9 cellular contexts compared by ENCODE assay signal in the genomic region with DNA sequence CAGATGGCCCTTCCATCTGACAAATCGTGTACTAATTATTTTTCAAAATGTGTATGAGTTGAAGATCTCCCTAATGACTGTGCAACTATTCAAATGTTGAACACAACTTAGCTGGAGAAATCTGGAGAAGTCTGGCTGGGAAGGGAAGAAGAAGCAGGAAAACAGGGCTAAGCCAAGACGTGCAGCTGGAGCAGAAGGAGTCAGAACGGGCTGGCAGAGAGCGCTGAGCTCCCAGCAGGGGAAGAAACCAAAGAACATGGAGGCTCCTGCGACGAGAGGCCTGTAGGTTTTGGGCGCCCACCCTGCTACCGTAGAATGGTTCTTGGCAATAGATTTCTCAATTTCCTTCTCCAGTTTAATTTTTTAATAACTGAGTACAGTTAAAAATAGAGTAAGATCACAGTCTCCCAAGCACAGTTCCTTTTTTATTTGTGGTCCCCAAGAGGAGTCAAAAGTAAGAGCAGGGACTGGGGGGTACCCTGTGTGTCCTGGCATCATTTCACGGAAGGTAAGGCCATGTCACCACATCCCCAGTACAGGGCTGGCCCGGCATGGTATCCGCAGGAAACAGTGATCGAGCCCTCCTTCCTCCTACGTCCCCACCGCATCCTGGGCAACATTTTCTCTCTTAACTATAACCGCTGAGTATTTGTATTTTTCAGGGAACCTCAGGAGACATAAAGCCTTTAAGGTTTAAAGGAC. TPM values are rescaled to one million over a fixed set of nuclear protein-coding genes. Genes with fewer than 3 reads are reported as not detected.
DNase-seq lines count a peak whose midpoint lies in the region; ATAC-seq and TF ChIP-seq lines count a peak whose summit lies in the region.
"Had no signal": no experiment of that assay in that cellular context is flagged by ENCODE, and none has a peak within 500 bp of the region (broad histone marks: within the 10 kb centered on the region; RNA-seq: fewer than 3 reads in every experiment).

No MANE protein-coding gene starts in this region.

- peak overlapping the region; percentile 51 for H3K27ac Mint-ChIP-seq in activated naive CD8-positive, alpha-beta T cell treated with anti-CD3 and anti-CD28 coated beads for 36 hours

- no peak for TF ChIP-seq POLR2A in thyroid gland (IDR thresholded peaks at IDR 0.05)

- H3K27me3 Mint-ChIP-seq in activated naive CD8-positive, alpha-beta T cell treated with anti-CD3 and anti-CD28 coated beads for 36 hours, result no peaks in the 10 kb centered on the region

- H3K36me3 Mint-ChIP-seq in activated naive CD8-positive, alpha-beta T cell treated with anti-CD3 and anti-CD28 coated beads for 36 hours, result no peaks in the 10 kb centered on the region

- H3K27ac ChIP-seq in lung (ENCODE audit: low read depth in 1 of 2, low read length in 1 of 2), result peak overlapping the region; percentile 81 to 86
- H3K27ac ChIP-seq in thyroid gland, result peak overlapping the region; percentile 31 to 77 (median 40)

- peak; percentile 57 for DNase-seq in activated CD4-positive, alpha-beta T cell treated with anti-CD3 and anti-CD28 coated beads for 48 hours
- no peak for DNase-seq in activated CD4-positive, alpha-beta T cell treated with anti-CD3 and anti-CD28 coated beads, Interleukin-2, amount 50 U/mL, for 1 hour
- DNase-seq in activated naive CD8-positive, alpha-beta T cell treated with anti-CD3 and anti-CD28 coated beads for 36 hours, result peak; percentile 41
- DNase-seq in lung (ENCODE audit: low spot score), result no peak
- DNase-seq in thyroid gland, result no peak
- DNase-seq in ureter (ENCODE audit: low spot score), result no peak
- no peak for DNase-seq in NCI-H2171 (lab: John Stamatoyannopoulos, UW)

- WGBS in lung, 2 donors, result 21 to 35% methylated on average over 15 of the region's 15 CpGs
- 67% methylated on average over 15 of the region's 15 CpGs for WGBS in thyroid gland, 2 donors

- H3K4me3 ChIP-seq in lung, result no peak overlapping the region
- peak overlapping the region in 1 of 3 donors; percentile 46 for H3K4me3 ChIP-seq in thyroid gland (replicated peaks in 1 of 3)

- H3K36me3 ChIP-seq in lung (ENCODE audit: control insufficient read depth in 2 of 2, insufficient read depth in 2 of 2, low read length in 2 of 2) (no peaks in the 10 kb centered on the region), thyroid gland (no peaks in the 10 kb centered on the region)

- peak; percentile 27 for ATAC-seq in lung (ENCODE audit: insufficient read depth, low FRiP score)
- ATAC-seq in HG02938 (IDR thresholded peaks at IDR 0.05; ENCODE audit: unreplicated experiment), result no peak

- H3K4me3 Mint-ChIP-seq in activated naive CD8-positive, alpha-beta T cell treated with anti-CD3 and anti-CD28 coated beads for 36 hours, result peak overlapping the region; percentile 65

- H3K9me3 ChIP-seq in lung (ENCODE audit: control insufficient read depth in 2 of 2, insufficient read depth in 1 of 2, low read length in 1 of 2) (no peaks in the 10 kb centered on the region), thyroid gland (no peaks in the 10 kb centered on the region)
- H3K9me3 ChIP-seq: A549 had no signal

- H3K4me1 ChIP-seq in lung (ENCODE audit: control insufficient read depth in 2 of 2, insufficient read depth in 2 of 2, low read length in 2 of 2), result peaks cover 4 to 6% of the 10 kb centered on the region in 2 donors
- H3K4me1 ChIP-seq in thyroid gland, result peaks cover 0 to 8% of the 10 kb centered on the region in 2 donors

- intact Hi-C loops in thyroid gland (cut with DNase I), result loop anchor here (10.0 kb wide), 1 partner anchor 60 kb away; no protein-coding TSS in a partner anchor

- H3K4me1 Mint-ChIP-seq in activated naive CD8-positive, alpha-beta T cell treated with anti-CD3 and anti-CD28 coated beads for 36 hours, result peaks cover 19% of the 10 kb centered on the region

- H3K9me3 Mint-ChIP-seq in activated naive CD8-positive, alpha-beta T cell treated with anti-CD3 and anti-CD28 coated beads for 36 hours, result no peaks in the 10 kb centered on the region

- H3K27me3 ChIP-seq in lung (ENCODE audit: control insufficient read depth, insufficient read depth) (no peaks in the 10 kb centered on the region), thyroid gland (no peaks in the 10 kb centered on the region)

- no peak for TF ChIP-seq CTCF in lung (IDR thresholded peaks at IDR 0.05; ENCODE audit: control extremely low read depth, extremely low read depth)
- no peak for TF ChIP-seq CTCF in thyroid gland (IDR thresholded peaks at IDR 0.05)

RNA-seq across cellular contexts. Expression of a gene that starts 13.4 kb away (rescaled TPM):
- total RNA-seq in activated naive CD8-positive, alpha-beta T cell treated with anti-CD3 and anti-CD28 coated beads for 36 hours, result 1 to 10 TPM in 1 of 2 experiments, under 1 TPM in 1; 0.99 to 1.0 TPM
- total RNA-seq in lung (10 to 100 TPM; 29.8 to 37.5 TPM), thyroid gland (10 to 100 TPM; 33.0 to 69.6 (median 37.5) TPM), ureter (30.1 TPM)
- polyA plus RNA-seq in lung, result 10 to 100 TPM in 1 of 2 donors, 1 to 10 TPM in 1; 7.7 to 12.8 TPM

Comparison
In these comparisons a context has a peak if more than half of its experiments do, and no peak if none do; other contexts are left out.
1. DNase-seq: peak in activated CD4-positive, alpha-beta T cell treated with anti-CD3 and anti-CD28 coated beads for 48 hours (single experiment) and activated naive CD8-positive, alpha-beta T cell treated with anti-CD3 and anti-CD28 coated beads for 36 hours (single experiment); none in activated CD4-positive, alpha-beta T cell treated with anti-CD3 and anti-CD28 coated beads, Interleukin-2, amount 50 U/mL, for 1 hour (single experiment), lung (single experiment), thyroid gland (0 of 2), ureter (single experiment) and NCI-H2171 (single experiment).
2. RNA of a gene that starts 13.4 kb away (total RNA-seq): 29.8 to 37.5 TPM in lung, 33.0 to 69.6 TPM in thyroid gland and 30.1 TPM in ureter (single experiment); 0.99 to 1.0 TPM in activated naive CD8-positive, alpha-beta T cell treated with anti-CD3 and anti-CD28 coated beads for 36 hours; every median in the first group is over 10 times any median in the second.